ENCODE assay signal across 8 cellular contexts in the genomic region with DNA sequence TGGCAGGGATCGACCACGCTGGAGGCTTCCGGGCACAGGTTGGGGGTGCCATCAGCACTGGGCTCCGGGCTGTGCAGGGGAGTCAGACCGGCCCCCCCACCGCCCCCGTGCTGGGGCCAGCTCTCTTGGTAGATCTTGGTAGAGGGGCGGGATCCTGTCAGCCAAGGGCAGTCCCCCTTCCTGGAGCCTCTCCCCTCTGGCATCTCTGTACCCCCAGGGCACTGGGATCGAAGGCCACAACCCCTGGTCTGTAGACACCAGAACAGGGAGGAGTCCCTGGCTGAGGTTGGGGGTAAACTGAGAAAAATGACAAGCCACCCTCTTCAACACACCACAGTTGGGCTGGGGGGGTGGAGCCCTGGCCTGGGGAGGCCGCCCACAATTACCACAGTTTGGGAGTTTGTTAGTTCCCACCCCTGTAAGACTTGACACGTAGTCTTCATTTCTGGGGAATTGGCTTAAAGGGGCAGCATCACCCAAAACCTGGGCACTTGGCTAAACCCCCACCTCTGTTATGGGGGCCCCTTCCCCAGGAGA. TPM values are rescaled to one million over a fixed set of nuclear protein-coding genes. Genes with fewer than 3 reads are reported as not detected.
DNase-seq lines count a peak whose midpoint lies in the region; ATAC-seq and TF ChIP-seq lines count a peak whose summit lies in the region.

No MANE protein-coding gene starts in this region.

- H4K91ac ChIP-seq in trophoblast cell (ENCODE audit: low read depth, low read length): peak overlapping the region; percentile 84

- peak overlapping the region; percentile 85 for H2BK120ac ChIP-seq in trophoblast cell (ENCODE audit: insufficient read depth, low read length, poor library complexity)

- H3K23ac ChIP-seq in trophoblast cell (ENCODE audit: low read length): no peak overlapping the region

- H2AK5ac ChIP-seq in trophoblast cell (ENCODE audit: low read length): peak overlapping the region; percentile 9

- H3K27ac ChIP-seq in esophagus squamous epithelium: peak overlapping the region in 3 of 4 donors; percentile 49 to 91 (median 88)
- H3K27ac ChIP-seq in trophoblast cell (ENCODE audit: low read depth, low read length): peak overlapping the region; percentile 76

- TF ChIP-seq POLR2A in esophagus squamous epithelium (IDR thresholded peaks at IDR 0.05): no peak

- H4K12ac ChIP-seq in trophoblast cell (ENCODE audit: low read depth, low read length): peak overlapping the region; percentile 76

- DNase-seq in Caki2 (ENCODE audit: low read depth) (peak; percentile 12), RPMI7951 (ENCODE audit: low read depth) (peak; percentile 56), esophagus squamous epithelium (lab: John Stamatoyannopoulos, UW) (no peak), trophoblast cell (peak; percentile 38 to 58), NCI-H128 (lab: John Stamatoyannopoulos, UW; ENCODE audit: unreplicated experiment) (no peak), NAMALWA (ENCODE audit: low spot score) (no peak)

- H2AFZ ChIP-seq in trophoblast cell (ENCODE audit: insufficient read depth, low read length, poor library complexity): peak overlapping the region; percentile 58

- peak overlapping the region; percentile 77 for H4K8ac ChIP-seq in trophoblast cell (ENCODE audit: low read depth, low read length)

- peak overlapping the region; percentile 94 for H3K14ac ChIP-seq in trophoblast cell (ENCODE audit: low read length)

- in situ Hi-C loops in Caki2 (cut with HindIII; ENCODE audit: low pct_unique_long_range_greater_than_20kb, low sequenced_read_pairs): no loop called here

- intact Hi-C loops in esophagus squamous epithelium (cut with DNase I): no loop called here

- H3K18ac ChIP-seq in trophoblast cell (ENCODE audit: low read length): peak overlapping the region; percentile 97

- peaks cover 11% of the 10 kb centered on the region for H3K79me2 ChIP-seq in trophoblast cell (ENCODE audit: control insufficient read depth, insufficient read depth, low read length, poor library complexity)

- H3K4me1 ChIP-seq in esophagus squamous epithelium (peaks cover 19 to 39% (median 25%) of the 10 kb centered on the region in 3 donors), trophoblast cell (ENCODE audit: control insufficient read depth in 1 of 2, insufficient read depth in 2 of 2, low read length in 2 of 2) (peaks cover 27 to 36% of the 10 kb centered on the region in 2 experiments)

- H3K79me1 ChIP-seq in trophoblast cell (ENCODE audit: low read length): peaks cover 27% of the 10 kb centered on the region

- peak overlapping the region; percentile 81 for H3K9ac ChIP-seq in trophoblast cell (ENCODE audit: low read length)

- H3K4ac ChIP-seq in trophoblast cell (ENCODE audit: low read depth, low read length): peak overlapping the region; percentile 80

- H3K4me2 ChIP-seq in trophoblast cell (ENCODE audit: low read length): peak overlapping the region; percentile 96

- H3K9me3 ChIP-seq in esophagus squamous epithelium (no peaks in the 10 kb centered on the region), trophoblast cell (ENCODE audit: insufficient read depth, low read depth, low read length) (no peaks in the 10 kb centered on the region)

- WGBS in esophagus squamous epithelium, 2 donors: 49% methylated on average over 5 of the region's 11 CpGs; no CpG with 5 or more reads in 1 of the 2 donors
- WGBS in trophoblast cell (ENCODE audit: extremely low coverage, insufficient coverage, insufficient read length): no CpG with 5 or more reads among the region's 11 CpGs

- H3K4me3 ChIP-seq in esophagus squamous epithelium (peak overlapping the region in 3 of 4 donors; percentile 61 to 95 (median 89)), trophoblast cell (ENCODE audit: low read depth, low read length) (peak overlapping the region; percentile 96)

- H3K27me3 ChIP-seq in esophagus squamous epithelium (peaks cover 0 to 9% (median 0%) of the 10 kb centered on the region in 4 donors), trophoblast cell (ENCODE audit: insufficient read depth, low read length) (no peaks in the 10 kb centered on the region)

- H2BK12ac ChIP-seq in trophoblast cell (ENCODE audit: low read length): no peak overlapping the region

- H2BK5ac ChIP-seq in trophoblast cell (ENCODE audit: low read depth, low read length, poor library complexity): peak overlapping the region; percentile 63

- peaks cover 0 to 17% (median 0%) of the 10 kb centered on the region in 3 donors for H3K36me3 ChIP-seq in esophagus squamous epithelium
- H3K36me3 ChIP-seq in trophoblast cell (ENCODE audit: control insufficient read depth in 1 of 2, insufficient read depth in 2 of 2, low read length in 2 of 2): peaks cover 20 to 26% of the 10 kb centered on the region in 2 experiments

- TF ChIP-seq CTCF in esophagus squamous epithelium (IDR thresholded peaks at IDR 0.05): no peak

- ATAC-seq in HG02571 (IDR thresholded peaks at IDR 0.05; ENCODE audit: unreplicated experiment) (no peak), GM21447 (IDR thresholded peaks at IDR 0.05; ENCODE audit: unreplicated experiment) (no peak)

RNA-seq across cellular contexts. Expression of gene CERCAM, which starts 0.9 kb away (rescaled TPM):
- total RNA-seq in Caki2 (2014; rRNA removed; shearing (Covaris generic); ENCODE audit: low replicate concordance): 25.2 and 50.6 TPM in 2 replicates
- total RNA-seq in RPMI7951 (2014; rRNA removed; shearing (Covaris generic)): 70.6 and 72.0 TPM in 2 replicates
- total RNA-seq in esophagus squamous epithelium: 10 to 100 TPM in 1 of 4 donors, 1 to 10 TPM in 3; 2.2 to 18.3 (median 6.2) TPM
- 83.1 and 83.9 TPM in 2 replicates for polyA plus RNA-seq in trophoblast cell (2013)

RNA-seq across cellular contexts. Expression of gene ODF2, which starts 34.3 kb away (rescaled TPM):
- 31.4 and 32.1 TPM in 2 replicates for total RNA-seq in Caki2 (2014; rRNA removed; shearing (Covaris generic); ENCODE audit: low replicate concordance)
- 50.1 and 57.1 TPM in 2 replicates for total RNA-seq in RPMI7951 (2014; rRNA removed; shearing (Covaris generic))
- 10 to 100 TPM; 13.2 to 28.0 (median 19.8) TPM for total RNA-seq in esophagus squamous epithelium
- polyA plus RNA-seq in trophoblast cell (2013): 34.5 and 36.5 TPM in 2 replicates

RNA-seq across cellular contexts. Expression of gene URM1, which starts 50.4 kb away (rescaled TPM):
- 71.8 and 107 TPM in 2 replicates for total RNA-seq in Caki2 (2014; rRNA removed; shearing (Covaris generic); ENCODE audit: low replicate concordance)
- 33.2 and 36.2 TPM in 2 replicates for total RNA-seq in RPMI7951 (2014; rRNA removed; shearing (Covaris generic))
- total RNA-seq in esophagus squamous epithelium: 10 to 100 TPM; 22.7 to 31.5 (median 25.5) TPM
- polyA plus RNA-seq in trophoblast cell (2013): 35.0 and 35.4 TPM in 2 replicates

Comparison
In these comparisons a context has a peak if more than half of its experiments do, and no peak if none do; other contexts are left out.
1. DNase-seq: peak in Caki2 (single experiment), RPMI7951 (single experiment) and trophoblast cell (2 of 2); none in esophagus squamous epithelium (single experiment), NCI-H128 (single experiment) and NAMALWA (single experiment).